Comparison of ENCODE assay signal across 29 cellular contexts in the genomic region with DNA sequence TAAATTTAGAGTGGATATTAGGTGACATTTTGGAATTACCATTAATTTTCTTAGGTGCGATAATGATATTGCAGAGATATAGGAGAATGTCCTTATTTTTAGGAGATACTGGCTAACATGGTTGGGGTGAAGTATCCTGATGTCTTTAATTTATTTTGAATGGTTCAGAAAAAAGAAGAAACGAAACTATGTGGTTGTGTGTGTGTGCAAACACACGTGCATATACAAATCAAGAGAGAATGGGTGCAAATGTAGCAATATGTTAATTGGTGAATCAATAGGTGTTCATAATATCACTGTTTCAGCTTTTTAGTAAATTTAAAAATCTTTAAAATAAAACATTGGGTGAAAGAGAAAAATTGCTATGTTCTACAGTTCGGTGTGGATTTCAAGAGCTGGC.
"Had no signal": no experiment of that assay in that cellular context is flagged by ENCODE, and none has a peak within 500 bp of the region (broad histone marks: within the 10 kb centered on the region; RNA-seq: fewer than 3 reads in every experiment).

No MANE protein-coding gene starts in this region.

- H3K4me1 Mint-ChIP-seq: activated CD4-positive, alpha-beta T cell treated with anti-CD3 and anti-CD28 coated beads, Interleukin-2, amount 10 ng/mL, durations not matched to agents 24 days and 14 days; activated naive CD4-positive, alpha-beta T cell treated with anti-CD3 and anti-CD28 coated beads, Interleukin-2, amount 50 U/mL, for 24 hours had no signal

- H3K36me3 ChIP-seq: SJSA1 had no signal

- H3K9me3 Mint-ChIP-seq: activated naive CD4-positive, alpha-beta T cell treated with anti-CD3 and anti-CD28 coated beads, Interleukin-2, amount 50 U/mL, for 24 hours; activated naive CD8-positive, alpha-beta T cell treated with anti-CD3 and anti-CD28 coated beads, Interleukin-2, amount 50 U/mL, for 24 hours had no signal

- H3K4me3 ChIP-seq: ascending aorta, body of pancreas, K562, SJSA1 had no signal

- DNase-seq: activated B cell treated with CpG ODN at 0.5 μM for 24 hours; activated CD4-positive, alpha-beta T cell treated with anti-CD3 and anti-CD28 coated beads for 1 hour; activated CD4-positive, alpha-beta T cell treated with anti-CD3 and anti-CD28 coated beads, Interleukin-2, amount 10 ng/mL, durations not matched to agents 24 days and 14 days; activated CD4-positive, alpha-beta T cell treated with anti-CD3 and anti-CD28 coated beads, Interleukin-2, amount 50 U/mL, for 48 hours; activated CD8-positive, alpha-beta memory T cell treated with anti-CD3 and anti-CD28 coated beads, Interleukin-2, amount 10 ng/mL, durations not matched to agents 7 days and 5 days; activated effector memory CD4-positive, alpha-beta T cell treated with Interleukin-2 at 50 U/mL for 16 hours; activated naive CD4-positive, alpha-beta T cell; activated naive CD8-positive, alpha-beta T cell treated with anti-CD3 and anti-CD28 coated beads, Interleukin-2, amount 50 U/mL, for 24 hours; activated T-cell treated with anti-CD3 and anti-CD28 coated beads, Interleukin-2, amount 50 U/mL, for 24 hours; amniotic stem cell; body of pancreas; central memory CD4-positive, alpha-beta T cell; Karpas-422; NCI-H1436 treated with DMSO at 0.1 percent for 48 hours; NCI-H187; NCI-H2081; NCI-H524 treated with DMSO at 0.1 percent for 48 hours; NCI-H748 treated with DMSO at 0.1 percent for 48 hours; OCI-M1; RPMI8226; T-helper 17 cell; T-helper 9 cell had no signal

- H3K4me1 ChIP-seq: ascending aorta, body of pancreas, SJSA1 had no signal

- H3K27ac Mint-ChIP-seq: activated B cell treated with CpG ODN at 0.5 μM for 24 hours; activated CD4-positive, alpha-beta T cell treated with anti-CD3 and anti-CD28 coated beads, Interleukin-2, amount 10 ng/mL, durations not matched to agents 24 days and 14 days; activated CD8-positive, alpha-beta memory T cell treated with anti-CD3 and anti-CD28 coated beads, Interleukin-2, amount 10 ng/mL, durations not matched to agents 7 days and 5 days; activated naive CD4-positive, alpha-beta T cell treated with anti-CD3 and anti-CD28 coated beads, Interleukin-2, amount 50 U/mL, for 24 hours; activated naive CD8-positive, alpha-beta T cell treated with anti-CD3 and anti-CD28 coated beads, Interleukin-2, amount 50 U/mL, for 24 hours; activated T-cell treated with anti-CD3 and anti-CD28 coated beads, Interleukin-2, amount 50 U/mL, for 24 hours; activated T-helper 1 cell treated with anti-CD3 and anti-CD28 coated beads, Interleukin-12 subunit alpha, Interleukin-12 subunit beta, Interleukin-2, Interleukin-4 antibody, amounts not matched to agents 30 ng/mL and 10 ng/mL and 1 ng/mL, durations not matched to agents 14 hours and 24 hours and 36 hours; T-helper 17 cell had no signal

- H3K4me3 Mint-ChIP-seq: activated B cell treated with CpG ODN at 0.5 μM for 24 hours; activated CD4-positive, alpha-beta T cell treated with anti-CD3 and anti-CD28 coated beads, Interleukin-2, amount 10 ng/mL, durations not matched to agents 24 days and 14 days; activated CD8-positive, alpha-beta memory T cell treated with anti-CD3 and anti-CD28 coated beads, Interleukin-2, amount 10 ng/mL, durations not matched to agents 7 days and 5 days; activated naive CD4-positive, alpha-beta T cell treated with anti-CD3 and anti-CD28 coated beads, Interleukin-2, amount 50 U/mL, for 24 hours; activated naive CD8-positive, alpha-beta T cell treated with anti-CD3 and anti-CD28 coated beads, Interleukin-2, amount 50 U/mL, for 24 hours; activated T-cell treated with anti-CD3 and anti-CD28 coated beads, Interleukin-2, amount 50 U/mL, for 24 hours; activated T-helper 1 cell treated with anti-CD3 and anti-CD28 coated beads, Interleukin-12 subunit alpha, Interleukin-12 subunit beta, Interleukin-2, Interleukin-4 antibody, amounts not matched to agents 30 ng/mL and 10 ng/mL and 1 ng/mL, durations not matched to agents 14 hours and 24 hours and 36 hours; T-helper 17 cell had no signal

- ATAC-seq: activated CD8-positive, alpha-beta memory T cell treated with anti-CD3 and anti-CD28 coated beads, Interleukin-2, amount 10 ng/mL, durations not matched to agents 7 days and 5 days; activated naive CD8-positive, alpha-beta T cell treated with anti-CD3 and anti-CD28 coated beads, Interleukin-2, amount 50 U/mL, for 24 hours; body of pancreas; K562; Panc1; SK-N-SH treated with all-trans-retinoic acid at 6 μM for 48 hours; T-helper 17 cell had no signal

- H3K27ac ChIP-seq: ascending aorta, body of pancreas, SJSA1 had no signal

- H3K27me3 ChIP-seq: ascending aorta, body of pancreas, SJSA1 had no signal

- H3K9me3 ChIP-seq: body of pancreas, SJSA1 had no signal

- H3K27me3 Mint-ChIP-seq: activated B cell treated with CpG ODN at 0.5 μM for 24 hours; activated CD8-positive, alpha-beta memory T cell treated with anti-CD3 and anti-CD28 coated beads, Interleukin-2, amount 10 ng/mL, durations not matched to agents 7 days and 5 days; activated naive CD4-positive, alpha-beta T cell treated with anti-CD3 and anti-CD28 coated beads, Interleukin-2, amount 50 U/mL, for 24 hours; activated naive CD8-positive, alpha-beta T cell treated with anti-CD3 and anti-CD28 coated beads, Interleukin-2, amount 50 U/mL, for 24 hours; activated T-cell treated with anti-CD3 and anti-CD28 coated beads, Interleukin-2, amount 50 U/mL, for 24 hours; T-helper 17 cell had no signal
